Comparison of ENCODE assay signal across 19 cellular contexts in genomic region chr7:28112056-28112455, GRCh38.
"Had no signal": no experiment of that assay in that cellular context is flagged by ENCODE, and none has a peak within 500 bp of the region (broad histone marks: within the 10 kb centered on the region; RNA-seq: fewer than 3 reads in every experiment).

No MANE protein-coding gene starts in this region.

- H3K9me3 ChIP-seq: left lung had no signal

- H3K4me3 Mint-ChIP-seq: activated naive CD8-positive, alpha-beta T cell treated with anti-CD3 and anti-CD28 coated beads, Interleukin-2, amount 50 U/mL, for 24 hours; natural killer cell treated with Interleukin-12 subunit alpha and Interleukin-12 subunit beta and Interleukin-15 and Interleukin-18, amount 100 ng/mL, for 72 hours; T-cell had no signal

- H3K27me3 ChIP-seq: cardiac muscle cell, left lung had no signal

- H3K36me3 Mint-ChIP-seq: natural killer cell treated with Interleukin-12 subunit alpha and Interleukin-12 subunit beta and Interleukin-15 and Interleukin-18, amount 100 ng/mL, for 72 hours had no signal

- DNase-seq: activated CD4-positive, alpha-beta T cell treated with anti-CD3 and anti-CD28 coated beads, Interleukin-2, amount 50 U/mL, for 1 hour; activated naive CD4-positive, alpha-beta T cell treated with Interleukin-2 at 50 U/mL for 16 hours; activated naive CD8-positive, alpha-beta T cell treated with anti-CD3 and anti-CD28 coated beads, Interleukin-2, amount 50 U/mL, for 24 hours; activated T-cell treated with anti-CD3 and anti-CD28 coated beads for 4 hours; kidney; left lung; mesendoderm; posterior cingulate gyrus; retina; stimulated activated CD4-positive, alpha-beta T cell treated with anti-CD3 and anti-CD28 coated beads, Interleukin-15, amount 100 ng/mL, for 24 hours; stimulated activated CD4-positive, alpha-beta T cell treated with anti-CD3 and anti-CD28 coated beads, Interleukin-4, amount 100 ng/mL, for 24 hours; stimulated activated naive CD4-positive, alpha-beta T cell; substantia nigra; T-cell; T-helper 9 cell; trophoblast cell had no signal

- ATAC-seq: activated CD4-positive, CD25-positive, alpha-beta regulatory T cell treated with anti-CD3 and anti-CD28 coated beads, Interleukin-2, amount 50 U/mL, for 24 hours; activated naive CD8-positive, alpha-beta T cell treated with anti-CD3 and anti-CD28 coated beads, Interleukin-2, amount 50 U/mL, for 24 hours; natural killer cell treated with Interleukin-12 subunit alpha and Interleukin-12 subunit beta and Interleukin-15 and Interleukin-18, amount 100 ng/mL, for 72 hours; T-cell had no signal

- H3K27me3 Mint-ChIP-seq: activated naive CD8-positive, alpha-beta T cell treated with anti-CD3 and anti-CD28 coated beads, Interleukin-2, amount 50 U/mL, for 24 hours; natural killer cell treated with Interleukin-12 subunit alpha and Interleukin-12 subunit beta and Interleukin-15 and Interleukin-18, amount 100 ng/mL, for 72 hours; T-cell had no signal

- H3K9me3 Mint-ChIP-seq: activated naive CD8-positive, alpha-beta T cell treated with anti-CD3 and anti-CD28 coated beads, Interleukin-2, amount 50 U/mL, for 24 hours; natural killer cell treated with Interleukin-12 subunit alpha and Interleukin-12 subunit beta and Interleukin-15 and Interleukin-18, amount 100 ng/mL, for 72 hours; T-cell had no signal

- H3K4me3 ChIP-seq: cardiac muscle cell, left lung had no signal

- H3K27ac ChIP-seq: cardiac muscle cell, left lung had no signal

- H3K27ac Mint-ChIP-seq: activated naive CD8-positive, alpha-beta T cell treated with anti-CD3 and anti-CD28 coated beads, Interleukin-2, amount 50 U/mL, for 24 hours; T-cell had no signal

- H3K36me3 ChIP-seq: cardiac muscle cell, left lung had no signal
